1 cellular context compared by ENCODE assay signal in the genomic region with DNA sequence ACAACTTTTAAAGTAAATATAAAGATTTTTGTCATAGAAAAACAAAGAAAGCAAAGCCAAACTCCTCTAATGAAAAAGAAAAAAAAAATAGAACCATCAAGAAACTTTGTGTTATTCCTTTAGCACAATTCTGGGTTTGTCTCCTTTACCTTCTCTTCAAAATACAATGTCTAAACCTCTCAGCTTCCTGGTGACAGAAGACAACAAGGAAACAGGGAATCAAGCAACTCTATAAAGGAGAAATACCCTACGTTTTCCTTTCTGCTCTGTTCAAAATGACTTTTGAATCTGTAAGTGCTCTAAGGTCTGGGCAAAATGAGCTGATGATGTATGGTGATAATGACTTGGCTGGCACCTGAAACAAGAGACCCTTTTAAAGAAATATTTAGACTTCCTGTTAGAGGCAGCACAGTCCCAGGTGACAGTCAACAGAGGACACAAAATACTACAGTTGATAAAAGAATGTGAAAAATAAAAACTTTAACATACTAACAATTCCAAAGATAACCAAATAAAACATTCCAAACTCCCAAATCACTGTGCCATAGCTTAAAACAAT.
TF ChIP-seq lines count a peak whose summit lies in the region.

No MANE protein-coding gene starts in this region.

TF ChIP-seq in IMR-90, 13 proteins besides CTCF, POLR2A, EP300 and RAD21 (continued from another document):
- TF ChIP-seq, protein P1, sequence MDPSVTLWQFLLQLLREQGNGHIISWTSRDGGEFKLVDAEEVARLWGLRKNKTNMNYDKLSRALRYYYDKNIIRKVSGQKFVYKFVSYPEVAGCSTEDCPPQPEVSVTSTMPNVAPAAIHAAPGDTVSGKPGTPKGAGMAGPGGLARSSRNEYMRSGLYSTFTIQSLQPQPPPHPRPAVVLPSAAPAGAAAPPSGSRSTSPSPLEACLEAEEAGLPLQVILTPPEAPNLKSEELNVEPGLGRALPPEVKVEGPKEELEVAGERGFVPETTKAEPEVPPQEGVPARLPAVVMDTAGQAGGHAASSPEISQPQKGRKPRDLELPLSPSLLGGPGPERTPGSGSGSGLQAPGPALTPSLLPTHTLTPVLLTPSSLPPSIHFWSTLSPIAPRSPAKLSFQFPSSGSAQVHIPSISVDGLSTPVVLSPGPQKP (IDR thresholded peaks at IDR 0.05; ENCODE audit: borderline replicate concordance, low read depth, low read length), result no peak
- TF ChIP-seq MAFK (IDR thresholded peaks at IDR 0.05; ENCODE audit: low read depth, low read length) (no peak), CEBPB (IDR thresholded peaks at IDR 0.05; ENCODE audit: low read depth, low read length) (no peak), CHD1 (IDR thresholded peaks at IDR 0.05; ENCODE audit: low read depth, low read length) (no peak)
